ENCODE assay signal across 20 cellular contexts in genomic region chr19:3599776-3600183, GRCh38. TPM values are rescaled to one million over a fixed set of nuclear protein-coding genes. Genes with fewer than 3 reads are reported as not detected.
A peak's percentile ranks its signal among the peaks of the same experiment; 100 is the strongest.
DNase-seq lines count a peak whose midpoint lies in the region; ATAC-seq and TF ChIP-seq lines count a peak whose summit lies in the region.
"Had no signal": no experiment of that assay in that cellular context is flagged by ENCODE, and none has a peak within 500 bp of the region (broad histone marks: within the 10 kb centered on the region; RNA-seq: fewer than 3 reads in every experiment).

No MANE protein-coding gene starts in this region.

- H3K4me1 ChIP-seq in DND-41 (ENCODE audit: insufficient read depth, low read length) = no peaks in the 10 kb centered on the region

- DNase-seq in DND-41 (no peak), HuH-7 (ENCODE audit: low spot score) (peak; percentile 86), chondrocyte (ENCODE audit: low spot score) (peak; percentile 86), posterior vena cava (ENCODE audit: low spot score) (peak; percentile 67), NCI-H2081 treated with DMSO at 0.1 percent for 48 hours (lab: John Stamatoyannopoulos, UW) (no peak), DMS 273 (lab: John Stamatoyannopoulos, UW; ENCODE audit: unreplicated experiment) (no peak), mucosa of gallbladder (ENCODE audit: low spot score) (no peak)
- DNase-seq: activated CD8-positive, alpha-beta memory T cell treated with anti-CD3 and anti-CD28 coated beads for 24 hours; activated naive CD8-positive, alpha-beta T cell treated with anti-CD3 and anti-CD28 coated beads, Interleukin-2, amount 50 U/mL, for 24 hours; cerebellar nuclear complex; KBM-7; mammary epithelial cell; natural killer cell; NCI-H1092 had no signal

- peaks cover 3% of the 10 kb centered on the region for H3K4me1 Mint-ChIP-seq in chondrocyte (ENCODE audit: low read depth)
- H3K4me1 Mint-ChIP-seq: activated T-helper 17 cell treated with anti-CD3 and anti-CD28 coated beads, Interleukin-2, amount 50 U/mL, for 72 hours; B cell; natural killer cell had no signal

- H3K79me2 ChIP-seq in DND-41 (ENCODE audit: insufficient read depth, low read length) = no peaks in the 10 kb centered on the region

- no peaks in the 10 kb centered on the region for H3K27me3 Mint-ChIP-seq in chondrocyte (ENCODE audit: low read depth)
- H3K27me3 Mint-ChIP-seq: activated naive CD8-positive, alpha-beta T cell treated with anti-CD3 and anti-CD28 coated beads, Interleukin-2, amount 50 U/mL, for 24 hours; B cell had no signal

- no peaks in the 10 kb centered on the region for H3K9me3 Mint-ChIP-seq in chondrocyte (ENCODE audit: low read depth)
- H3K9me3 Mint-ChIP-seq: activated naive CD8-positive, alpha-beta T cell treated with anti-CD3 and anti-CD28 coated beads, Interleukin-2, amount 50 U/mL, for 24 hours; activated T-helper 17 cell treated with anti-CD3 and anti-CD28 coated beads, Interleukin-2, amount 50 U/mL, for 72 hours; natural killer cell had no signal

- H2AFZ ChIP-seq in DND-41 (ENCODE audit: low read depth, low read length) = no peak overlapping the region

- no peak overlapping the region for H3K4me2 ChIP-seq in DND-41 (ENCODE audit: insufficient read depth, low read length)

- H3K27ac Mint-ChIP-seq in chondrocyte (ENCODE audit: unreplicated experiment) = no peak overlapping the region
- H3K27ac Mint-ChIP-seq: activated naive CD8-positive, alpha-beta T cell treated with anti-CD3 and anti-CD28 coated beads, Interleukin-2, amount 50 U/mL, for 24 hours; activated T-helper 17 cell treated with anti-CD3 and anti-CD28 coated beads, Interleukin-2, amount 50 U/mL, for 72 hours; B cell; natural killer cell had no signal

- no peak overlapping the region for H3K4me3 ChIP-seq in DND-41 (ENCODE audit: low read depth in 1 of 2, low read length in 2 of 2)
- H3K4me3 ChIP-seq: SK-N-MC had no signal

- no peak overlapping the region for H3K4me3 Mint-ChIP-seq in chondrocyte (ENCODE audit: unreplicated experiment)
- H3K4me3 Mint-ChIP-seq: activated naive CD8-positive, alpha-beta T cell treated with anti-CD3 and anti-CD28 coated beads, Interleukin-2, amount 50 U/mL, for 24 hours; activated T-helper 17 cell treated with anti-CD3 and anti-CD28 coated beads, Interleukin-2, amount 50 U/mL, for 72 hours; B cell; natural killer cell had no signal

- peak; percentile 24 for TF ChIP-seq CTCF in DND-41 (IDR thresholded peaks at IDR 0.05; ENCODE audit: borderline replicate concordance, extremely low read depth, low read length, poor library complexity, severe bottlenecking)
- peak; percentile 41 for TF ChIP-seq CTCF in chondrocyte (IDR thresholded peaks at IDR 0.05)

- ATAC-seq in DND-41 (ENCODE audit: insufficient read depth, low read depth) (no peak), GM21825 (IDR thresholded peaks at IDR 0.05; ENCODE audit: unreplicated experiment) (no peak)
- ATAC-seq: activated naive CD8-positive, alpha-beta T cell treated with anti-CD3 and anti-CD28 coated beads, Interleukin-2, amount 50 U/mL, for 24 hours; activated T-helper 17 cell treated with anti-CD3 and anti-CD28 coated beads, Interleukin-2, amount 50 U/mL, for 72 hours; natural killer cell; Panc1 had no signal

- H3K27ac ChIP-seq in DND-41 (ENCODE audit: low read length) = no peak overlapping the region
- H3K27ac ChIP-seq: SK-N-MC had no signal

- no peaks in the 10 kb centered on the region for H4K20me1 ChIP-seq in DND-41 (ENCODE audit: insufficient read depth, low read length)

- H3K36me3 Mint-ChIP-seq in chondrocyte (ENCODE audit: low read depth) = no peaks in the 10 kb centered on the region
- H3K36me3 Mint-ChIP-seq: natural killer cell had no signal

- no peaks in the 10 kb centered on the region for H3K9me3 ChIP-seq in DND-41 (ENCODE audit: insufficient read depth, low read length, severe bottlenecking)

- H3K36me3 ChIP-seq in DND-41 (ENCODE audit: insufficient read depth, low read length) = no peaks in the 10 kb centered on the region

- H3K27me3 ChIP-seq in DND-41 (ENCODE audit: insufficient read depth, low read length, poor library complexity) = no peaks in the 10 kb centered on the region

- intact Hi-C loops in posterior vena cava (cut with DNase I) = no loop called here

- no peak overlapping the region for H3K9ac ChIP-seq in DND-41 (ENCODE audit: low read depth, low read length)

RNA-seq across cellular contexts. Expression of gene TBXA2R, which starts 6.9 kb away (rescaled TPM):
- 5.4 to 5.8 TPM in 2 of 3 replicates, not detected in the other for total RNA-seq in chondrocyte
- 10 to 100 TPM; 46.9 to 49.6 TPM for total RNA-seq in posterior vena cava
- total RNA-seq in mucosa of gallbladder = 4.9 TPM

RNA-seq across cellular contexts. Expression of gene GIPC3, which starts 14.5 kb away (rescaled TPM):
- total RNA-seq in chondrocyte = 0.15 to 3.3 TPM (median 2.2 TPM) in 3 replicates
- total RNA-seq in posterior vena cava = 10 to 100 TPM; 13.9 to 14.6 TPM
- 1.3 TPM for total RNA-seq in mucosa of gallbladder
- total RNA-seq: mammary epithelial cell, renal cortical epithelial cell had no signal

RNA-seq across cellular contexts. Expression of gene CACTIN, which starts 26.8 kb away (rescaled TPM):
- 18.6 to 22.0 TPM (median 19.5 TPM) in 3 replicates for total RNA-seq in chondrocyte
- total RNA-seq in posterior vena cava = 10 to 100 TPM; 13.0 to 17.0 TPM
- total RNA-seq in mucosa of gallbladder = 25.8 TPM

RNA-seq across cellular contexts. Expression of gene HMG20B, which starts 27.0 kb away (rescaled TPM):
- total RNA-seq in chondrocyte (60.9 to 69.3 TPM (median 68.2 TPM) in 3 replicates), posterior vena cava (100 to 1,000 TPM in 1 of 2 donors, 10 to 100 TPM in 1; 96.8 to 111 TPM), mucosa of gallbladder (100 TPM)

RNA-seq across cellular contexts. Expression of gene MFSD12, which starts 42.4 kb away (rescaled TPM):
- 65.8 to 101 TPM (median 98.4 TPM) in 3 replicates for total RNA-seq in chondrocyte
- 10 to 100 TPM; 49.6 to 52.7 TPM for total RNA-seq in posterior vena cava
- total RNA-seq in mucosa of gallbladder = 64.1 TPM

Comparison
In these comparisons a context has a peak if more than half of its experiments do, and no peak if none do; other contexts are left out.
1. DNase-seq: peak in HuH-7 (single experiment), chondrocyte (single experiment) and posterior vena cava (single experiment); none in DND-41 (single experiment), NCI-H2081 treated with DMSO at 0.1 percent for 48 hours (single experiment), DMS 273 (single experiment) and mucosa of gallbladder (single experiment).